11 cellular contexts compared by ENCODE assay signal in the genomic region with DNA sequence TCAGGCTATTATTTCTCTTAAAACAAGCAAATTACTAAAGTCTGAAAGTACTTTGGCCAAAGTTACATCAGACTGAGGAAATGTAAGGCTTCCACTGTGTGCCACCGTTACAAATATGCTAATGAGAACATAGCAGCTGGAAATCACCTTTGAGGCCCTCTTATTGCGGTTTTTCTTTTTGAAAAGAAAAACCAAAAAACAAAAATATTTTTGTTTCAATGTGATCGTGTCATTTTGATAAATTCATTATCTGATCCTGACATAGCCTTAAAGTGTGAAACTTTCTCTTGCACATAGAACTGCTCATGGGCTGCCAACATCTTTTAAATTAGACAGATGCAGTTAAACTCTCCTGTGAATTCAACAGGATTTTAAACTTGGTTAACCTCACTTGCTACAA. TPM values are rescaled to one million over a fixed set of nuclear protein-coding genes. Genes with fewer than 3 reads are reported as not detected.
A peak's percentile ranks its signal among the peaks of the same experiment; 100 is the strongest.
DNase-seq lines count a peak whose midpoint lies in the region; ATAC-seq, FAIRE-seq and TF ChIP-seq lines count a peak whose summit lies in the region.
"Had no signal": no experiment of that assay in that cellular context is flagged by ENCODE, and none has a peak within 500 bp of the region (broad histone marks: within the 10 kb centered on the region; RNA-seq: fewer than 3 reads in every experiment).

No MANE protein-coding gene starts in this region.

- 0 out of 2 replicates have a peak overlapping the region, but pooled peaks have one; percentile 18 for H2AFZ ChIP-seq in K562 (ENCODE audit: low read depth, low read length)
- H2AFZ ChIP-seq in osteoblast (ENCODE audit: low read length), result no peak overlapping the region

- H3K4me2 ChIP-seq in K562 (ENCODE audit: insufficient read depth, low read length) (no peak overlapping the region), osteoblast (ENCODE audit: insufficient read depth, low read length) (no peak overlapping the region)

- no TSS peak for BruUV-seq in K562 (replicated peaks; lab: Mats Ljungman, UMichigan)
- BruUV-seq in MCF 10A (replicated peaks; lab: Mats Ljungman, UMichigan), result no TSS peak

- peak; percentile 85 for FAIRE-seq in GM18507 (lab: Jason Lieb, UNC)
- peak; percentile 67 for FAIRE-seq in K562 (lab: Jason Lieb, UNC)
- FAIRE-seq: endometrium had no signal

- H4K20me1 ChIP-seq in K562 (replicated peaks; ENCODE audit: control insufficient read depth, insufficient read depth, low read length) (no peaks in the 10 kb centered on the region), osteoblast (ENCODE audit: insufficient read depth, low read length) (no peaks in the 10 kb centered on the region)

- no peak for TF ChIP-seq EP300 in K562 (IDR thresholded peaks at IDR 0.05; ENCODE audit: low read length)

- peaks cover 10% of the 10 kb centered on the region for H3K4me1 Mint-ChIP-seq in MCF 10A (ENCODE audit: insufficient read depth, unreplicated experiment)

- in situ Hi-C loops in K562 (cut with MboI), result no loop called here

- ATAC-seq in GM21447 (IDR thresholded peaks at IDR 0.05; ENCODE audit: unreplicated experiment) (peak; percentile 26), HG03439 (IDR thresholded peaks at IDR 0.05; ENCODE audit: unreplicated experiment) (peak; percentile 37), K562 (no peak), right lobe of liver (no peak)
- ATAC-seq: left cardiac atrium had no signal

- H3K4me1 ChIP-seq in K562 (replicated peaks in 1 of 2; ENCODE audit: control insufficient read depth in 2 of 2, insufficient read depth in 2 of 2, low read length in 2 of 2), result peaks cover 11 to 13% of the 10 kb centered on the region in 2 experiments; a peak in 4 of 5 replicates
- peaks cover 0 to 9% (median 0%) of the 10 kb centered on the region in 4 donors for H3K4me1 ChIP-seq in right lobe of liver
- peaks cover 12% of the 10 kb centered on the region for H3K4me1 ChIP-seq in osteoblast (ENCODE audit: insufficient read depth, low read length)

- CTCF ChIA-PET in K562 (lab: Yijun Ruan, JAX; ENCODE audit: low intra/inter-chr PET ratio), result no interaction called here
- CTCF ChIA-PET in MCF 10A (lab: Yijun Ruan, JAX), result interaction anchor here (3.4 kb wide), 1 partner anchor 9 kb away, joined by 18 read pairs; the partner anchor contains the start of gene ALPK1

- no peak for DNase-seq in GM18507 (ENCODE audit: extremely low spot score, insufficient read length, low read depth)
- DNase-seq in K562 (ENCODE audit: extremely low read depth in 1 of 4, low spot score in 3 of 4), result no peak
- no peak for DNase-seq in right lobe of liver
- no peak for DNase-seq in osteoblast (ENCODE audit: insufficient read length, low spot score, missing footprints)
- no peak for DNase-seq in GM19238 (ENCODE audit: insufficient read length, low spot score)
- DNase-seq in MCF 10A (ENCODE audit: unreplicated experiment), result no peak
- DNase-seq: left cardiac atrium had no signal

- no peak overlapping the region for H3K27ac Mint-ChIP-seq in MCF 10A (ENCODE audit: low read depth, unreplicated experiment)
- H3K27ac Mint-ChIP-seq: type B pancreatic cell had no signal

- H3K36me3 ChIP-seq in K562 (ENCODE audit: control insufficient read depth, insufficient read depth, low read length) (no peaks in the 10 kb centered on the region), right lobe of liver (no peaks in the 10 kb centered on the region), osteoblast (ENCODE audit: insufficient read depth, low read length) (no peaks in the 10 kb centered on the region)

- WGBS in K562 (ENCODE audit: insufficient coverage, low coverage, missing lambda C conversion rate), result 54% methylated on average over 3 of the region's 3 CpGs
- WGBS in right lobe of liver (ENCODE audit: insufficient coverage, low coverage, low lambda C conversion rate, missing lambda C conversion rate), result 48% methylated on average over 3 of the region's 3 CpGs

- TF ChIP-seq CTCF in K562 (IDR thresholded peaks at IDR 0.05 in 2 of 3, conservative IDR thresholded peaks at IDR 0.05 in 1 of 3; ENCODE audit: insufficient read depth in 2 of 3, low read depth in 1 of 3, low read length in 3 of 3) (no peak), right lobe of liver (IDR thresholded peaks at IDR 0.05) (no peak), osteoblast (IDR thresholded peaks at IDR 0.05; ENCODE audit: extremely low read depth, low read depth, low read length) (no peak), MCF 10A (IDR thresholded peaks at IDR 0.05; ENCODE audit: unreplicated experiment) (no peak)

- TF ChIP-seq POLR2A in K562 (conservative IDR thresholded peaks at IDR 0.05) (no peak), right lobe of liver (IDR thresholded peaks at IDR 0.05) (no peak)

- no peak overlapping the region for H3K9ac ChIP-seq in K562 (ENCODE audit: insufficient read depth in 1 of 2, low read depth in 2 of 2, low read length in 2 of 2)

- H3K27me3 Mint-ChIP-seq in MCF 10A (ENCODE audit: insufficient read depth, unreplicated experiment), result no peaks in the 10 kb centered on the region
- H3K27me3 Mint-ChIP-seq: type B pancreatic cell had no signal

- TF ChIP-seq RAD21 in K562 (CRISPR knock-in tag; conservative IDR thresholded peaks at IDR 0.05 in 1 of 2, IDR thresholded peaks at IDR 0.05 in 1 of 2), result no peak

- intact Hi-C loops in K562 (cut with micrococcal nuclease), result no loop called here
- intact Hi-C loops in right lobe of liver (cut with DNase I), result no loop called here
- intact Hi-C loops in MCF 10A (cut with micrococcal nuclease), result no loop called here

- no peaks in the 10 kb centered on the region for H3K9me3 ChIP-seq in K562 (replicated peaks; ENCODE audit: control insufficient read depth, insufficient read depth, low read depth, low read length)
- H3K9me3 ChIP-seq in right lobe of liver, result no peaks in the 10 kb centered on the region
- no peaks in the 10 kb centered on the region for H3K9me3 ChIP-seq in osteoblast (ENCODE audit: low read depth, low read length)

- peaks cover 6% of the 10 kb centered on the region for H3K36me3 Mint-ChIP-seq in MCF 10A (ENCODE audit: insufficient read depth, unreplicated experiment)
- H3K36me3 Mint-ChIP-seq: type B pancreatic cell had no signal

- no peaks in the 10 kb centered on the region for H3K9me1 ChIP-seq in K562 (ENCODE audit: control insufficient read depth, insufficient read depth, low read length)

- H3K79me2 ChIP-seq in K562 (ENCODE audit: control insufficient read depth, insufficient read depth, low read length) (peaks cover 12% of the 10 kb centered on the region; the same call in 2 of the 3 replicates), osteoblast (ENCODE audit: insufficient read depth, low read length) (no peaks in the 10 kb centered on the region)

- H3K27me3 ChIP-seq in K562 (ENCODE audit: control insufficient read depth in 2 of 2, insufficient read depth in 2 of 2, low read length in 2 of 2) (no peaks in the 10 kb centered on the region), right lobe of liver (no peaks in the 10 kb centered on the region), osteoblast (ENCODE audit: insufficient read depth, low read length) (no peaks in the 10 kb centered on the region)

- H3K9me3 Mint-ChIP-seq in MCF 10A (ENCODE audit: unreplicated experiment), result no peaks in the 10 kb centered on the region
- H3K9me3 Mint-ChIP-seq: type B pancreatic cell had no signal

- H3K27ac ChIP-seq in K562 (ENCODE audit: extremely low read depth, low read depth, low read length), result no peak overlapping the region
- no peak overlapping the region for H3K27ac ChIP-seq in right lobe of liver
- no peak overlapping the region for H3K27ac ChIP-seq in osteoblast (ENCODE audit: low read depth, low read length)

- H3K4me3 Mint-ChIP-seq in MCF 10A (ENCODE audit: unreplicated experiment), result no peak overlapping the region

- no peak overlapping the region for H3K4me3 ChIP-seq in K562
- H3K4me3 ChIP-seq in right lobe of liver, result no peak overlapping the region
- H3K4me3 ChIP-seq in osteoblast (ENCODE audit: insufficient read depth, low read length), result no peak overlapping the region

- POLR2A ChIA-PET in K562 (lab: Yijun Ruan, JAX) (no interaction called here), MCF 10A (lab: Yijun Ruan, JAX) (interaction anchor here (1.3 to 7.0 kb wide), 2 partner anchors 8 to 17 kb away, joined by 6 to 106 read pairs; partner anchors contain the start of gene ALPK1)

RNA-seq across cellular contexts. Expression of gene TIFA, which starts 2.8 kb away (rescaled TPM):
- total RNA-seq in K562 (2011; cell fraction: chromatin; rRNA removed; ENCODE audit: low replicate concordance), result 1.9 and 4.1 TPM in 2 replicates
- 1.2 and 1.3 TPM in 2 replicates for total RNA-seq in K562 (2011; cell fraction: nucleolus; rRNA removed)
- total RNA-seq in K562 (2011; cell fraction: nucleoplasm; rRNA removed), result 3.2 and 4.0 TPM in 2 replicates
- total RNA-seq in K562 (2014; rRNA removed), result 4.2 and 5.5 TPM in 2 replicates
- 8.2 and 10.8 TPM in 2 replicates for total RNA-seq in K562 (2014; rRNA removed; fragmentation: Illumina TruSeq; extraction: Trizol)
- 5.5 and 5.6 TPM in 2 replicates for total RNA-seq in K562 (2015; rRNA removed; fragmentation: Illumina TruSeq; extraction: Trizol)
- 7.8 and 9.4 TPM in 2 replicates for total RNA-seq in K562 (2021)
- polyA plus RNA-seq in K562 (2011; rRNA removed), result 5.2 and 6.6 TPM in 2 replicates
- 0.76 and 1.8 TPM in 2 replicates for polyA plus RNA-seq in K562 (2011; cell fraction: cytosol; rRNA removed)
- polyA plus RNA-seq in K562 (2011; cell fraction: nucleus; rRNA removed), result 0.53 and 1.8 TPM in 2 replicates
- polyA plus RNA-seq in K562 (2012), result 3.2 and 9.3 TPM in 2 replicates
- polyA plus RNA-seq in K562 (2014; fragmentation: Illumina TruSeq; extraction: Trizol), result 4.7 and 6.1 TPM in 2 replicates
- polyA plus RNA-seq in K562 (2014; fragmentation: Nextera tagmentation; extraction: Ambion mirVana), result 1 to 10 TPM; 1.7 to 2.0 TPM
- polyA plus RNA-seq in K562 (2014; rRNA removed), result 3.0 and 6.6 TPM in 2 replicates
- 3.6 and 6.4 TPM in 2 replicates for polyA minus RNA-seq in K562 (2011; rRNA and poly(A)+ RNA removed)
- polyA minus RNA-seq in K562 (2011; cell fraction: cytosol; rRNA and poly(A)+ RNA removed), result 1.0 and 1.4 TPM in 2 replicates
- 1.9 and 4.2 TPM in 2 replicates for polyA minus RNA-seq in K562 (2011; cell fraction: nucleus; rRNA and poly(A)+ RNA removed)
- total RNA-seq in right lobe of liver, result 10 to 100 TPM in 1 of 6 experiments, 1 to 10 TPM in 5; 4.7 to 13.4 (median 5.5) TPM
- 5.3 and 6.2 TPM in 2 replicates for total RNA-seq in osteoblast
- total RNA-seq in MCF 10A (2022), result 7.0 and 9.7 TPM in 2 replicates

RNA-seq across cellular contexts. Expression of gene ALPK1, which starts 8.7 kb away (rescaled TPM):
- total RNA-seq in K562 (2011; cell fraction: chromatin; rRNA removed; ENCODE audit: low replicate concordance), result 4.7 and 13.0 TPM in 2 replicates
- 2.0 and 3.3 TPM in 2 replicates for total RNA-seq in K562 (2011; cell fraction: nucleolus; rRNA removed)
- 5.4 and 13.7 TPM in 2 replicates for total RNA-seq in K562 (2011; cell fraction: nucleoplasm; rRNA removed)
- total RNA-seq in K562 (2014; rRNA removed), result 3.3 and 3.5 TPM in 2 replicates
- total RNA-seq in K562 (2014; rRNA removed; fragmentation: Illumina TruSeq; extraction: Trizol), result 6.9 and 7.3 TPM in 2 replicates
- total RNA-seq in K562 (2015; rRNA removed; fragmentation: Illumina TruSeq; extraction: Trizol), result 5.9 and 6.6 TPM in 2 replicates
- total RNA-seq in K562 (2021), result 5.5 and 6.1 TPM in 2 replicates
- 1.7 and 2.3 TPM in 2 replicates for polyA plus RNA-seq in K562 (2011; rRNA removed)
- 0.36 and 0.72 TPM in 2 replicates for polyA plus RNA-seq in K562 (2011; cell fraction: cytosol; rRNA removed)
- 3.0 and 4.1 TPM in 2 replicates for polyA plus RNA-seq in K562 (2011; cell fraction: nucleus; rRNA removed)
- 3.2 and 12.7 TPM in 2 replicates for polyA plus RNA-seq in K562 (2012)
- polyA plus RNA-seq in K562 (2014; fragmentation: Illumina TruSeq; extraction: Trizol), result 4.6 and 5.5 TPM in 2 replicates
- polyA plus RNA-seq in K562 (2014; fragmentation: Nextera tagmentation; extraction: Ambion mirVana), result 1 to 10 TPM; 3.7 to 5.4 TPM
- polyA plus RNA-seq in K562 (2014; rRNA removed), result 2.9 and 3.8 TPM in 2 replicates
- polyA minus RNA-seq in K562 (2011; rRNA and poly(A)+ RNA removed), result 1.9 and 4.3 TPM in 2 replicates
- 1.6 TPM in 1 of 2 replicates, not detected in the other for polyA minus RNA-seq in K562 (2011; cell fraction: cytosol; rRNA and poly(A)+ RNA removed)
- polyA minus RNA-seq in K562 (2011; cell fraction: nucleus; rRNA and poly(A)+ RNA removed), result 5.1 and 10.8 TPM in 2 replicates
- total RNA-seq in right lobe of liver, result 10 to 100 TPM in 3 of 6 experiments, 1 to 10 TPM in 3; 5.6 to 20.6 (median 9.9) TPM
- 36.2 and 39.8 TPM in 2 replicates for total RNA-seq in osteoblast
- 20.3 and 41.0 TPM in 2 replicates for total RNA-seq in MCF 10A (2022)

RNA-seq across cellular contexts. Expression of gene AP1AR, which starts 56.9 kb away (rescaled TPM):
- 2.7 and 13.3 TPM in 2 replicates for total RNA-seq in K562 (2011; cell fraction: chromatin; rRNA removed; ENCODE audit: low replicate concordance)
- 3.4 and 5.0 TPM in 2 replicates for total RNA-seq in K562 (2011; cell fraction: nucleolus; rRNA removed)
- 5.3 and 5.6 TPM in 2 replicates for total RNA-seq in K562 (2011; cell fraction: nucleoplasm; rRNA removed)
- 12.2 and 14.7 TPM in 2 replicates for total RNA-seq in K562 (2014; rRNA removed)
- 18.4 and 20.4 TPM in 2 replicates for total RNA-seq in K562 (2014; rRNA removed; fragmentation: Illumina TruSeq; extraction: Trizol)
- total RNA-seq in K562 (2015; rRNA removed; fragmentation: Illumina TruSeq; extraction: Trizol), result 20.2 and 20.7 TPM in 2 replicates
- 14.0 and 20.0 TPM in 2 replicates for total RNA-seq in K562 (2021)
- polyA plus RNA-seq in K562 (2011; rRNA removed), result 9.4 and 11.3 TPM in 2 replicates
- 2.7 and 2.8 TPM in 2 replicates for polyA plus RNA-seq in K562 (2011; cell fraction: cytosol; rRNA removed)
- 5.2 and 6.6 TPM in 2 replicates for polyA plus RNA-seq in K562 (2011; cell fraction: nucleus; rRNA removed)
- 8.5 and 10.1 TPM in 2 replicates for polyA plus RNA-seq in K562 (2012)
- 11.3 and 11.6 TPM in 2 replicates for polyA plus RNA-seq in K562 (2014; fragmentation: Illumina TruSeq; extraction: Trizol)
- polyA plus RNA-seq in K562 (2014; fragmentation: Nextera tagmentation; extraction: Ambion mirVana), result 1 to 10 TPM; 2.6 to 2.7 TPM
- 14.6 and 16.5 TPM in 2 replicates for polyA plus RNA-seq in K562 (2014; rRNA removed)
- polyA minus RNA-seq in K562 (2011; rRNA and poly(A)+ RNA removed), result 9.0 and 10.2 TPM in 2 replicates
- 10.6 and 10.7 TPM in 2 replicates for polyA minus RNA-seq in K562 (2011; cell fraction: cytosol; rRNA and poly(A)+ RNA removed)
- polyA minus RNA-seq in K562 (2011; cell fraction: nucleus; rRNA and poly(A)+ RNA removed), result 7.5 and 13.9 TPM in 2 replicates
- 10 to 100 TPM in 4 of 6 experiments, 1 to 10 TPM in 2; 9.2 to 13.8 (median 11.1) TPM for total RNA-seq in right lobe of liver
- total RNA-seq in osteoblast, result 27.7 and 28.2 TPM in 2 replicates
- 38.4 and 39.7 TPM in 2 replicates for total RNA-seq in MCF 10A (2022)

Comparison
In these comparisons a context has a peak if more than half of its experiments do, and no peak if none do; other contexts are left out.
1. ATAC-seq: peak in GM21447 (single experiment) and HG03439 (single experiment); none in K562 (single experiment) and right lobe of liver (0 of 4).